ENCODE assay signal across 14 cellular contexts in the genomic region with DNA sequence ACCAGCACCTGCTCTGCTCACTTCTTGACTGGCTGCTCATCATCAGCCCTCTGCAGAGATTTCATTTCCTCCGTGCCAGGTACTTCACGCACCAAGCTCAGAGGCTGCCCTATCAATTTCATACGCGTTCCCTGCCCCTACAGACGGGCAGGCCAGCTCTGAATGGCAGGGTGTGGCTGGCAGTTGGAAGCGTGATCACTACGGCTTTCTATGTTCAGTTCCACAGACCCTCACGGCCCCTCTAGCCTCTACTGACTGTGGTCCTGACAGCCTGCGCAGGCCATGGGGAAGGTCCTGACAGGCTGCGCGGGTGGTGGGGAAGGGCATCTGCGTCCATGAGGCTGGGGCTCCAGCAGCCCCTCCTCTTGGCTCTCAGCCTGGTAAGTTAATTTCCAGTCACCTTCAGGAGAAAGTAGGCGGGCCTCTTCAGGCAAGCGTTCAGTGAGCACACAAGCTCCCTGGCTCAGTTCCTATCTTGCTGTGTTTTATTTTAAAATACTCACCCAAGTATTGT.
DNase-seq lines count a peak whose midpoint lies in the region; ATAC-seq and TF ChIP-seq lines count a peak whose summit lies in the region.
"Had no signal": no experiment of that assay in that cellular context is flagged by ENCODE, and none has a peak within 500 bp of the region (broad histone marks: within the 10 kb centered on the region; RNA-seq: fewer than 3 reads in every experiment).

No MANE protein-coding gene starts in this region.

- peak overlapping the region in 3 of 4 donors; percentile 38 to 65 (median 58) for H3K27ac ChIP-seq in upper lobe of left lung
- H3K27ac ChIP-seq: ovary had no signal

- no peaks in the 10 kb centered on the region for H3K4me1 Mint-ChIP-seq in activated CD4-positive, alpha-beta memory T cell treated with anti-CD3 and anti-CD28 coated beads, Interleukin-2, amount 10 ng/mL, durations not matched to agents 7 days and 5 days
- no peaks in the 10 kb centered on the region for H3K4me1 Mint-ChIP-seq in activated CD4-positive, alpha-beta memory T cell treated with anti-CD3 and anti-CD28 coated beads for 36 hours (ENCODE audit: low read depth)
- H3K4me1 Mint-ChIP-seq in T-helper 2 cell treated with Interferon-gamma antibody and Interleukin-4, amounts not matched to agents 5 μg/mL and 100 μg/mL, for 36 hours (ENCODE audit: low read depth), result no peaks in the 10 kb centered on the region

- H3K36me3 Mint-ChIP-seq in activated CD4-positive, alpha-beta memory T cell treated with anti-CD3 and anti-CD28 coated beads, Interleukin-2, amount 10 ng/mL, durations not matched to agents 7 days and 5 days (ENCODE audit: low read depth), result no peaks in the 10 kb centered on the region
- peaks cover 2% of the 10 kb centered on the region for H3K36me3 Mint-ChIP-seq in activated CD4-positive, alpha-beta memory T cell treated with anti-CD3 and anti-CD28 coated beads for 36 hours
- H3K36me3 Mint-ChIP-seq in T-helper 2 cell treated with Interferon-gamma antibody and Interleukin-4, amounts not matched to agents 5 μg/mL and 100 μg/mL, for 36 hours (ENCODE audit: low read depth), result no peaks in the 10 kb centered on the region

- no peaks in the 10 kb centered on the region for H3K36me3 ChIP-seq in upper lobe of left lung
- H3K36me3 ChIP-seq: ovary had no signal

- H3K27me3 ChIP-seq in upper lobe of left lung, result no peaks in the 10 kb centered on the region
- H3K27me3 ChIP-seq: ovary had no signal

- H3K27ac Mint-ChIP-seq in activated CD4-positive, alpha-beta memory T cell treated with anti-CD3 and anti-CD28 coated beads, Interleukin-2, amount 10 ng/mL, durations not matched to agents 7 days and 5 days, result no peak overlapping the region
- H3K27ac Mint-ChIP-seq in activated CD4-positive, alpha-beta memory T cell treated with anti-CD3 and anti-CD28 coated beads for 36 hours, result no peak overlapping the region
- H3K27ac Mint-ChIP-seq in T-helper 2 cell treated with Interferon-gamma antibody and Interleukin-4, amounts not matched to agents 5 μg/mL and 100 μg/mL, for 36 hours, result no peak overlapping the region

- H3K4me3 Mint-ChIP-seq in activated CD4-positive, alpha-beta memory T cell treated with anti-CD3 and anti-CD28 coated beads, Interleukin-2, amount 10 ng/mL, durations not matched to agents 7 days and 5 days, result no peak overlapping the region
- H3K4me3 Mint-ChIP-seq in activated CD4-positive, alpha-beta memory T cell treated with anti-CD3 and anti-CD28 coated beads for 36 hours, result no peak overlapping the region
- H3K4me3 Mint-ChIP-seq in T-helper 2 cell treated with Interferon-gamma antibody and Interleukin-4, amounts not matched to agents 5 μg/mL and 100 μg/mL, for 36 hours, result no peak overlapping the region

- no peaks in the 10 kb centered on the region for H3K9me3 ChIP-seq in upper lobe of left lung
- H3K9me3 ChIP-seq: ovary had no signal

- TF ChIP-seq POLR2A in upper lobe of left lung (IDR thresholded peaks at IDR 0.05), result no peak

- 63 to 77% methylated on average over 14 of the region's 14 CpGs for WGBS in upper lobe of left lung, 2 donors

- intact Hi-C loops in activated CD4-positive, alpha-beta memory T cell treated with anti-CD3 and anti-CD28 coated beads for 36 hours (cut with micrococcal nuclease), result no loop called here

- H3K9me3 Mint-ChIP-seq in activated CD4-positive, alpha-beta memory T cell treated with anti-CD3 and anti-CD28 coated beads, Interleukin-2, amount 10 ng/mL, durations not matched to agents 7 days and 5 days, result no peaks in the 10 kb centered on the region
- no peaks in the 10 kb centered on the region for H3K9me3 Mint-ChIP-seq in activated CD4-positive, alpha-beta memory T cell treated with anti-CD3 and anti-CD28 coated beads for 36 hours
- no peaks in the 10 kb centered on the region for H3K9me3 Mint-ChIP-seq in T-helper 2 cell treated with Interferon-gamma antibody and Interleukin-4, amounts not matched to agents 5 μg/mL and 100 μg/mL, for 36 hours

- CTCF ChIA-PET in activated CD4-positive, alpha-beta memory T cell treated with anti-CD3 and anti-CD28 coated beads, Interleukin-2, amount 10 ng/mL, durations not matched to agents 7 days and 5 days (lab: Charles Lee), result interaction anchor here (0.9 to 1.2 kb wide), 2 partner anchors 12 to 23 kb away, joined by 3 read pairs; no protein-coding TSS in a partner anchor
- CTCF ChIA-PET in activated CD4-positive, alpha-beta memory T cell treated with anti-CD3 and anti-CD28 coated beads for 36 hours (lab: Charles Lee), result interaction anchor here (0.8 to 1.1 kb wide), 2 partner anchors 23 to 74 kb away, joined by 3 to 4 read pairs; no protein-coding TSS in a partner anchor

- peak overlapping the region in 3 of 4 donors; percentile 11 to 31 (median 26) for H3K4me3 ChIP-seq in upper lobe of left lung
- H3K4me3 ChIP-seq: ovary had no signal

- no peak for TF ChIP-seq EP300 in upper lobe of left lung (IDR thresholded peaks at IDR 0.05)

- no peaks in the 10 kb centered on the region for H3K27me3 Mint-ChIP-seq in activated CD4-positive, alpha-beta memory T cell treated with anti-CD3 and anti-CD28 coated beads, Interleukin-2, amount 10 ng/mL, durations not matched to agents 7 days and 5 days
- H3K27me3 Mint-ChIP-seq in activated CD4-positive, alpha-beta memory T cell treated with anti-CD3 and anti-CD28 coated beads for 36 hours, result no peaks in the 10 kb centered on the region
- no peaks in the 10 kb centered on the region for H3K27me3 Mint-ChIP-seq in T-helper 2 cell treated with Interferon-gamma antibody and Interleukin-4, amounts not matched to agents 5 μg/mL and 100 μg/mL, for 36 hours (ENCODE audit: low read depth)

- no peak for TF ChIP-seq CTCF in upper lobe of left lung (IDR thresholded peaks at IDR 0.05)

- ATAC-seq in left lobe of liver (no peak), upper lobe of left lung (ENCODE audit: low FRiP score in 2 of 2) (peak; percentile 39 to 52), GM21723 (IDR thresholded peaks at IDR 0.05; ENCODE audit: unreplicated experiment) (no peak)

- POLR2A ChIA-PET in activated CD4-positive, alpha-beta memory T cell treated with anti-CD3 and anti-CD28 coated beads, Interleukin-2, amount 10 ng/mL, durations not matched to agents 7 days and 5 days (lab: Charles Lee), result no interaction called here
- POLR2A ChIA-PET in activated CD4-positive, alpha-beta memory T cell treated with anti-CD3 and anti-CD28 coated beads for 36 hours (lab: Charles Lee), result no interaction called here

- peak; percentile 14 for DNase-seq in activated CD4-positive, alpha-beta memory T cell treated with anti-CD3 and anti-CD28 coated beads, Interleukin-2, amount 10 ng/mL, durations not matched to agents 7 days and 5 days
- no peak for DNase-seq in activated CD4-positive, alpha-beta memory T cell treated with anti-CD3 and anti-CD28 coated beads for 36 hours
- DNase-seq in activated CD8-positive, alpha-beta memory T cell treated with anti-CD3 and anti-CD28 coated beads, Interleukin-2, amount 50 U/mL, for 48 hours, result peak; percentile 20
- DNase-seq in left lobe of liver (ENCODE audit: low spot score) (peak; percentile 28), upper lobe of left lung (peak in 1 of 2 donors; percentile 71)
- no peak for DNase-seq in T-helper 2 cell treated with Interferon-gamma antibody and Interleukin-4, amounts not matched to agents 5 μg/mL and 100 μg/mL, for 36 hours (ENCODE audit: low spot score)
- DNase-seq in activated CD4-positive, alpha-beta T cell treated with anti-CD3 and anti-CD28 coated beads for 4 hours, result no peak
- DNase-seq: 8988T; activated T-cell treated with anti-CD3 and anti-CD28 coated beads for 4 hours; DMS53; erythroblast; stimulated activated CD4-positive, alpha-beta T cell treated with anti-CD3 and anti-CD28 coated beads, Interleukin-4, amount 100 ng/mL, for 1 hour had no signal

- H3K4me1 ChIP-seq in upper lobe of left lung, result no peaks in the 10 kb centered on the region

Comparison
In these comparisons a context has a peak if more than half of its experiments do, and no peak if none do; other contexts are left out.
1. DNase-seq: peak in activated CD4-positive, alpha-beta memory T cell treated with anti-CD3 and anti-CD28 coated beads, Interleukin-2, amount 10 ng/mL, durations not matched to agents 7 days and 5 days (single experiment), activated CD8-positive, alpha-beta memory T cell treated with anti-CD3 and anti-CD28 coated beads, Interleukin-2, amount 50 U/mL, for 48 hours (single experiment) and left lobe of liver (single experiment); none in activated CD4-positive, alpha-beta memory T cell treated with anti-CD3 and anti-CD28 coated beads for 36 hours (single experiment), T-helper 2 cell treated with Interferon-gamma antibody and Interleukin-4, amounts not matched to agents 5 μg/mL and 100 μg/mL, for 36 hours (single experiment) and activated CD4-positive, alpha-beta T cell treated with anti-CD3 and anti-CD28 coated beads for 4 hours (0 of 2).
2. ATAC-seq: peak in upper lobe of left lung (2 of 2); none in left lobe of liver (single experiment) and GM21723 (single experiment).